Comparison of ENCODE assay signal across 11 cellular contexts in the genomic region with DNA sequence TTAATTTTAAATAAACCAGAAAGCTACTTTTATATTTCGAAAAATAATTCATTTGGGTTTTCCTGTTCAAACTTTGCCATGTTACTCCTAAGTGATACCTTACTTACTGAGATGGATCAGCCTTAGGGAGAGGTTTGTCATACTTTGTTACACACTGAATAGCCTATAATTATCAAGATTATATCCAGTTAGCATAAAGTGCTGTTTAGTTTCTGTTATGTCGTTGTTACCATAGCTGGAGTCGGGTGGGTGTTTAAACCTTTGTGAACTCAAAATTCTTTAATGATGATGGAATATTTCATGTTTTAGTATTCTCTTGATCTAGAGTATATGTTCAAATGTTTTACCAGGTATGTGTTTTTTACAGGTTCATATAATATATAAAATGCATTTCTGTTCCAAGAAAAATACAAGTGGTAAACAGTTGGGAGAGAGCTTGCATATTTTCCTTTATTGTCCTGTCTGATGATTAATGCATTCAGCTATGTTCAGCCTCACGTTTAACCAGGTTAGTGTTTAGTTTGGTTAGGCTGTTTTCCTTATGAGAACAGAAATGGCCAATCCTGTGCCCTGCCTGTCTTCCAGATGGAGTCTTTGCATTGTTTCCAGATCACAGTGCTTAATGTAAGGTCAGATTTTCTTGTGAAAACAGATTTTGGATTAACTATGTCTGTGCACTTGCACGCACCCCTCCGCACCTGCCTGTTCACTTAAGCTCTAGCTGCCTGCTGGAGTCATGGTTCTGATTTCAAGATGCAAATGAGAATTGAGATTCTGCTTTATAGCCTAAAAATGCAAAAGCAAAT.
DNase-seq lines count a peak whose midpoint lies in the region; ATAC-seq and TF ChIP-seq lines count a peak whose summit lies in the region.
"Had no signal": no experiment of that assay in that cellular context is flagged by ENCODE, and none has a peak within 500 bp of the region (broad histone marks: within the 10 kb centered on the region; RNA-seq: fewer than 3 reads in every experiment).

No MANE protein-coding gene starts in this region.

- DNase-seq in HPDE6-E6E7 (ENCODE audit: extremely low spot score) (peak; percentile 33), epithelial cell of esophagus (ENCODE audit: low read depth) (peak; percentile 79), retinal pigment epithelial cell (ENCODE audit: low read depth) (peak; percentile 25), mucosa of gallbladder (ENCODE audit: low spot score) (no peak)
- DNase-seq: activated effector memory CD4-positive, alpha-beta T cell treated with anti-CD3 and anti-CD28 coated beads, Interleukin-2, amount 50 U/mL, for 16 hours; naive thymus-derived CD4-positive, alpha-beta T cell; NCI-H1105 had no signal

- no peak for ATAC-seq in GM19467 (IDR thresholded peaks at IDR 0.05; ENCODE audit: unreplicated experiment)
- ATAC-seq in HG03565 (IDR thresholded peaks at IDR 0.05; ENCODE audit: unreplicated experiment), result no peak
- ATAC-seq: naive thymus-derived CD4-positive, alpha-beta T cell had no signal

- no peak overlapping the region for H3K4me3 ChIP-seq in epithelial cell of esophagus (ENCODE audit: low read length)
- no peak overlapping the region for H3K4me3 ChIP-seq in retinal pigment epithelial cell (ENCODE audit: low read length)
- H3K4me3 ChIP-seq: thoracic aorta had no signal

- peak; percentile 52 for TF ChIP-seq POLR2A in Raji (IDR thresholded peaks at IDR 0.05; ENCODE audit: insufficient read depth, low read depth, low read length)

- no peak for TF ChIP-seq CTCF in epithelial cell of esophagus (IDR thresholded peaks at IDR 0.05; ENCODE audit: insufficient read depth, low read depth, low read length, missing control alignments)
- TF ChIP-seq CTCF in retinal pigment epithelial cell (conservative IDR thresholded peaks at IDR 0.05; ENCODE audit: low read depth, low read length), result no peak
